ENCODE assay signal across 9 cellular contexts in genomic region chr2:196101325-196101981, GRCh38. TPM values are rescaled to one million over a fixed set of nuclear protein-coding genes. Genes with fewer than 3 reads are reported as not detected.
DNase-seq lines count a peak whose midpoint lies in the region; ATAC-seq and TF ChIP-seq lines count a peak whose summit lies in the region.
"Had no signal": no experiment of that assay in that cellular context is flagged by ENCODE, and none has a peak within 500 bp of the region (broad histone marks: within the 10 kb centered on the region; RNA-seq: fewer than 3 reads in every experiment).

No MANE protein-coding gene starts in this region.

- 46 to 50% methylated on average over 6 of the region's 6 CpGs for WGBS in tibial nerve, 2 donors

- no peak for TF ChIP-seq POLR2A in tibial nerve (IDR thresholded peaks at IDR 0.05)

- H3K9me3 ChIP-seq in adipocyte (ENCODE audit: control insufficient read depth, low read length) = no peaks in the 10 kb centered on the region
- no peaks in the 10 kb centered on the region for H3K9me3 ChIP-seq in tibial nerve
- H3K9me3 ChIP-seq: uterus had no signal

- H3K36me3 ChIP-seq in GM06990 (ENCODE audit: control insufficient read depth, insufficient read depth, low read length) (no peaks in the 10 kb centered on the region), adipocyte (ENCODE audit: control insufficient read depth, insufficient read depth, low read length, severe bottlenecking) (no peaks in the 10 kb centered on the region), tibial nerve (no peaks in the 10 kb centered on the region)
- H3K36me3 ChIP-seq: uterus had no signal

- H3K9ac ChIP-seq in adipocyte (ENCODE audit: low read length) = peak overlapping the region; percentile 49

- peak; percentile 76 for DNase-seq in GM06990 (ENCODE audit: extremely low read depth, insufficient read length)
- DNase-seq in GM20000 (ENCODE audit: low spot score) = peak; percentile 56
- no peak for DNase-seq in adipocyte (ENCODE audit: low read depth)
- DNase-seq in stimulated activated CD4-positive, alpha-beta T cell treated with anti-CD3 and anti-CD28 coated beads, Interleukin-12 subunit alpha, Interleukin-12 subunit beta, amount 100 ng/mL, for 4 hours = peak; percentile 8
- DNase-seq in tibial nerve (ENCODE audit: low spot score in 2 of 2) = no peak
- DNase-seq in RWPE1 (ENCODE audit: low spot score) = no peak
- DNase-seq in SHP77 (lab: John Stamatoyannopoulos, UW) = no peak

- H3K4me3 ChIP-seq in GM06990 (replicated peaks; ENCODE audit: low read depth, low read length) (peak overlapping the region; percentile 19; the same call in 1 of the 2 replicates), adipocyte (ENCODE audit: low read length) (no peak overlapping the region), tibial nerve (no peak overlapping the region)
- H3K4me3 ChIP-seq: uterus had no signal

- H3K27ac ChIP-seq in tibial nerve (no peak overlapping the region), RWPE1 (no peak overlapping the region)

- POLR2A ChIA-PET in RWPE1 (lab: Yijun Ruan, JAX; ENCODE audit: low non-redundant PET) = no interaction called here

- TF ChIP-seq CTCF in GM06990 (IDR thresholded peaks at IDR 0.05; ENCODE audit: insufficient read depth, low read length, poor library complexity, severe bottlenecking) = no peak
- no peak for TF ChIP-seq CTCF in GM20000 (IDR thresholded peaks at IDR 0.05; ENCODE audit: extremely low read depth, missing control alignments)
- TF ChIP-seq CTCF in tibial nerve (IDR thresholded peaks at IDR 0.05) = no peak
- no peak for TF ChIP-seq CTCF in RWPE1 (conservative IDR thresholded peaks at IDR 0.05; ENCODE audit: low read depth)

- H3K4me1 ChIP-seq in adipocyte (ENCODE audit: control insufficient read depth, insufficient read depth, low read length) (peaks cover 26% of the 10 kb centered on the region), tibial nerve (peaks cover 0 to 7% (median 0%) of the 10 kb centered on the region in 4 donors)
- H3K4me1 ChIP-seq: uterus had no signal

- H3K27me3 ChIP-seq in GM06990 (replicated peaks; ENCODE audit: control insufficient read depth, insufficient read depth, low read length) (no peaks in the 10 kb centered on the region), adipocyte (replicated peaks; ENCODE audit: control insufficient read depth, insufficient read depth, low read length) (no peaks in the 10 kb centered on the region), tibial nerve (no peaks in the 10 kb centered on the region)
- H3K27me3 ChIP-seq: uterus had no signal

- peak; percentile 97 for ATAC-seq in HG03460 (IDR thresholded peaks at IDR 0.05; ENCODE audit: unreplicated experiment)

- TF ChIP-seq EP300 in tibial nerve (IDR thresholded peaks at IDR 0.05) = no peak

- CTCF ChIA-PET in RWPE1 (lab: Yijun Ruan, JAX) = interaction anchor here (2.5 kb wide), 1 partner anchor 23 kb away, joined by 7 read pairs; no protein-coding TSS in a partner anchor

RNA-seq across cellular contexts. Expression of gene DNAH7, which starts 32.8 kb away (rescaled TPM):
- 1 to 10 TPM; 1.6 to 5.0 (median 3.0) TPM for total RNA-seq in tibial nerve

Comparison
In these comparisons a context has a peak if more than half of its experiments do, and no peak if none do; other contexts are left out.
1. DNase-seq: peak in GM06990 (single experiment), GM20000 (single experiment) and stimulated activated CD4-positive, alpha-beta T cell treated with anti-CD3 and anti-CD28 coated beads, Interleukin-12 subunit alpha, Interleukin-12 subunit beta, amount 100 ng/mL, for 4 hours (single experiment); none in adipocyte (single experiment), tibial nerve (0 of 2), RWPE1 (single experiment) and SHP77 (0 of 2).